ENCODE assay signal across 29 cellular contexts in genomic region chr1:41976671-41977070, GRCh38.
"Had no signal": no experiment of that assay in that cellular context is flagged by ENCODE, and none has a peak within 500 bp of the region (broad histone marks: within the 10 kb centered on the region; RNA-seq: fewer than 3 reads in every experiment).

No MANE protein-coding gene starts in this region.

- H3K9me3 ChIP-seq: adrenal gland, body of pancreas, breast epithelium, MG63, Peyer's patch had no signal

- H3K27me3 Mint-ChIP-seq: activated CD4-positive, alpha-beta T cell treated with anti-CD3 and anti-CD28 coated beads, Interleukin-2, amount 10 ng/mL, durations not matched to agents 24 days and 14 days; activated T-cell treated with anti-CD3 and anti-CD28 coated beads, Interleukin-2, amount 50 U/mL, for 24 hours had no signal

- DNase-seq: activated CD4-positive, alpha-beta T cell treated with anti-CD3 and anti-CD28 coated beads for 1 hour; activated CD4-positive, alpha-beta T cell treated with anti-CD3 and anti-CD28 coated beads, Interleukin-2, amount 10 ng/mL, durations not matched to agents 24 days and 14 days; activated CD4-positive, alpha-beta T cell treated with anti-CD3 and anti-CD28 coated beads, Interleukin-2, amount 50 U/mL, for 48 hours; activated CD4-positive, CD25-positive, alpha-beta regulatory T cell; activated CD8-positive, alpha-beta T cell treated with anti-CD3 and anti-CD28 coated beads, Interleukin-2, amount 10 ng/mL, durations not matched to agents 7 days and 5 days; activated gamma-delta T cell; activated naive CD4-positive, alpha-beta T cell treated with Interleukin-2 at 50 U/mL for 16 hours; activated T-cell treated with anti-CD3 and anti-CD28 coated beads, Interleukin-2, amount 50 U/mL, for 24 hours; adrenal gland; body of pancreas; Kasumi-1; KBM-7; MG63; NCI-H1048; NCI-H1694; NCI-H1930; NCI-H526 treated with DMSO at 0.1 percent for 48 hours; PC-3; Peyer's patch; RPMI8226; SIG-M5; SW 1271; T-helper 1 cell; T1000; WERI-Rb-1 had no signal

- H3K36me3 Mint-ChIP-seq: activated naive CD4-positive, alpha-beta T cell treated with anti-CD3 and anti-CD28 coated beads, Interleukin-2, amount 50 U/mL, for 72 hours; IgD-negative memory B cell had no signal

- ATAC-seq: activated CD8-positive, alpha-beta T cell treated with anti-CD3 and anti-CD28 coated beads, Interleukin-2, amount 10 ng/mL, durations not matched to agents 7 days and 5 days; activated naive CD4-positive, alpha-beta T cell treated with anti-CD3 and anti-CD28 coated beads, Interleukin-2, amount 50 U/mL, for 72 hours; body of pancreas; PC-3 had no signal

- H3K27ac Mint-ChIP-seq: activated CD4-positive, alpha-beta T cell treated with anti-CD3 and anti-CD28 coated beads, Interleukin-2, amount 10 ng/mL, durations not matched to agents 24 days and 14 days; activated CD8-positive, alpha-beta T cell treated with anti-CD3 and anti-CD28 coated beads, Interleukin-2, amount 10 ng/mL, durations not matched to agents 7 days and 5 days; activated naive CD4-positive, alpha-beta T cell treated with anti-CD3 and anti-CD28 coated beads, Interleukin-2, amount 50 U/mL, for 72 hours; activated T-cell treated with anti-CD3 and anti-CD28 coated beads, Interleukin-2, amount 50 U/mL, for 24 hours; activated T-helper 2 cell treated with anti-CD3 and anti-CD28 coated beads, Interferon-gamma antibody, Interleukin-2, Interleukin-4, amounts not matched to agents 10 μg/mL and 5 μg/mL and 100 μg/mL, durations not matched to agents 14 hours and 24 hours and 36 hours; IgD-negative memory B cell had no signal

- H3K4me3 Mint-ChIP-seq: activated CD4-positive, alpha-beta T cell treated with anti-CD3 and anti-CD28 coated beads, Interleukin-2, amount 10 ng/mL, durations not matched to agents 24 days and 14 days; activated CD8-positive, alpha-beta T cell treated with anti-CD3 and anti-CD28 coated beads, Interleukin-2, amount 10 ng/mL, durations not matched to agents 7 days and 5 days; activated T-cell treated with anti-CD3 and anti-CD28 coated beads, Interleukin-2, amount 50 U/mL, for 24 hours; IgD-negative memory B cell had no signal
